In genomic region chr17:73029021-73029420, GRCh38 we compare ENCODE assay signal across 24 cellular contexts.
"Had no signal": no experiment of that assay in that cellular context is flagged by ENCODE, and none has a peak within 500 bp of the region (broad histone marks: within the 10 kb centered on the region; RNA-seq: fewer than 3 reads in every experiment).

No MANE protein-coding gene starts in this region.

- H3K27ac ChIP-seq: left lung, lower lobe of right lung, parathyroid adenoma, prostate gland, tibial nerve, uterus had no signal

- H3K4me3 Mint-ChIP-seq: immature natural killer cell; naive B cell; natural killer cell; stimulated activated naive CD8-positive, alpha-beta T cell treated with anti-CD3 and anti-CD28 coated beads, Interleukin-15, amount 100 ng/mL, for 72 hours; type B pancreatic cell had no signal

- H3K4me1 ChIP-seq: lower lobe of right lung, parathyroid adenoma, prostate gland, tibial nerve, uterus had no signal

- H3K36me3 ChIP-seq: uterus had no signal

- H3K27ac Mint-ChIP-seq: immature natural killer cell; stimulated activated naive CD8-positive, alpha-beta T cell treated with anti-CD3 and anti-CD28 coated beads, Interleukin-15, amount 100 ng/mL, for 72 hours had no signal

- H3K9me3 ChIP-seq: left lung, prostate gland, uterus had no signal

- H3K4me1 Mint-ChIP-seq: stimulated activated naive CD8-positive, alpha-beta T cell treated with anti-CD3 and anti-CD28 coated beads, Interleukin-15, amount 100 ng/mL, for 72 hours had no signal

- DNase-seq: hypothalamus; immature natural killer cell; kidney; left colon; left lung; lower lobe of right lung; mammary epithelial cell; naive B cell; natural killer cell; right cardiac atrium; stimulated activated CD4-positive, alpha-beta T cell treated with anti-CD3 and anti-CD28 coated beads, Interleukin-12 subunit alpha, Interleukin-12 subunit beta, amount 100 ng/mL, for 4 hours; stimulated activated CD4-positive, alpha-beta T cell treated with anti-CD3 and anti-CD28 coated beads, Interleukin-15, amount 100 ng/mL, for 24 hours; stimulated activated CD4-positive, alpha-beta T cell treated with anti-CD3 and anti-CD28 coated beads, Interleukin-2, amount 100 ng/mL, for 24 hours; stimulated activated CD4-positive, alpha-beta T cell treated with anti-CD3 and anti-CD28 coated beads, Interleukin-4, amount 100 ng/mL, for 1 hour; stimulated activated naive CD4-positive, alpha-beta T cell treated with Interleukin-2 at 50 U/mL for 16 hours; stimulated activated naive CD8-positive, alpha-beta T cell treated with anti-CD3 and anti-CD28 coated beads, Interleukin-15, amount 100 ng/mL, for 72 hours; substantia nigra; uterus had no signal

- H3K4me3 ChIP-seq: left lung, lower lobe of right lung, prostate gland, skin epidermis, tibial nerve, uterus had no signal

- H3K27me3 Mint-ChIP-seq: naive B cell; stimulated activated naive CD8-positive, alpha-beta T cell treated with anti-CD3 and anti-CD28 coated beads, Interleukin-15, amount 100 ng/mL, for 72 hours; type B pancreatic cell had no signal

- FAIRE-seq: kidney had no signal

- ATAC-seq: left colon; natural killer cell; sciatic nerve; stimulated activated naive CD8-positive, alpha-beta T cell treated with anti-CD3 and anti-CD28 coated beads, Interleukin-15, amount 100 ng/mL, for 72 hours had no signal

- H3K27me3 ChIP-seq: left lung, tibial nerve, uterus had no signal

- H3K9me3 Mint-ChIP-seq: immature natural killer cell, natural killer cell, type B pancreatic cell had no signal

- H3K36me3 Mint-ChIP-seq: natural killer cell had no signal
